12 cellular contexts compared by ENCODE assay signal in the genomic region with DNA sequence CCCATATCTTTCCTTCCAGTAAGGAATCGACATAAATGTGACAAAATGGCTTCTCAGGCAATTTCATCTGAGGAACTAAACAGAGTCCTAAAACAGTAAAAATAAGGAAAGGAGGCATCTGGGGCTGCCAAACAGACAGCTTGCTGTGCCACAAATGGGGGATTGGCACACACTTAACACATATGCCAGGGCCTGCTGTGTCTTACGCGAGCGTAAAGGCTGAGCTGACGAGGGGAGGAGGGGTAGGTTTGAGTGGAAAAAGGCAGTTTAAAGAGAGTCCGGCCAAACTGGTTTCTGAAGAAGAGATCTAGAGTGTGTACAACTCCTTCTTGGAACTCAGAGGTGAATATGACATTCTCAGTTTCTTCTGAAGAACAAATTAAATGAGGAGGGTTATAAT.
DNase-seq lines count a peak whose midpoint lies in the region; ATAC-seq, FAIRE-seq and TF ChIP-seq lines count a peak whose summit lies in the region.
"Had no signal": no experiment of that assay in that cellular context is flagged by ENCODE, and none has a peak within 500 bp of the region (broad histone marks: within the 10 kb centered on the region; RNA-seq: fewer than 3 reads in every experiment).

No MANE protein-coding gene starts in this region.

- peak; percentile 85 for DNase-seq in cerebellum (ENCODE audit: low spot score)
- no peak for DNase-seq in stimulated activated CD4-positive, alpha-beta T cell treated with anti-CD3 and anti-CD28 coated beads, Interleukin-4, amount 100 ng/mL, for 24 hours
- no peak for DNase-seq in GM12892 (ENCODE audit: insufficient read length)
- DNase-seq: activated CD4-positive, alpha-beta T cell treated with anti-CD3 and anti-CD28 coated beads for 36 hours; brain microvascular endothelial cell; mucosa of descending colon; NCI-H1105 treated with DMSO at 0.1 percent for 48 hours; SW 1271 had no signal

- ATAC-seq in GM21528 (IDR thresholded peaks at IDR 0.05; ENCODE audit: low FRiP score, unreplicated experiment) (peak; percentile 17), HG03520 (IDR thresholded peaks at IDR 0.05; ENCODE audit: unreplicated experiment) (peak; percentile 13), GM21381 (IDR thresholded peaks at IDR 0.05; ENCODE audit: unreplicated experiment) (no peak)
- ATAC-seq: activated CD4-positive, alpha-beta T cell treated with anti-CD3 and anti-CD28 coated beads for 36 hours; mucosa of descending colon had no signal

- no peak for FAIRE-seq in GM12892 (lab: Jason Lieb, UNC)

- H3K27ac ChIP-seq in temporal lobe (ENCODE audit: low read depth, low read length), result peak overlapping the region; percentile 30
- H3K27ac ChIP-seq: brain microvascular endothelial cell had no signal

- no peak for TF ChIP-seq POLR2A in GM12892 (IDR thresholded peaks at IDR 0.05; ENCODE audit: low read depth, low read length)
